In the genomic region with DNA sequence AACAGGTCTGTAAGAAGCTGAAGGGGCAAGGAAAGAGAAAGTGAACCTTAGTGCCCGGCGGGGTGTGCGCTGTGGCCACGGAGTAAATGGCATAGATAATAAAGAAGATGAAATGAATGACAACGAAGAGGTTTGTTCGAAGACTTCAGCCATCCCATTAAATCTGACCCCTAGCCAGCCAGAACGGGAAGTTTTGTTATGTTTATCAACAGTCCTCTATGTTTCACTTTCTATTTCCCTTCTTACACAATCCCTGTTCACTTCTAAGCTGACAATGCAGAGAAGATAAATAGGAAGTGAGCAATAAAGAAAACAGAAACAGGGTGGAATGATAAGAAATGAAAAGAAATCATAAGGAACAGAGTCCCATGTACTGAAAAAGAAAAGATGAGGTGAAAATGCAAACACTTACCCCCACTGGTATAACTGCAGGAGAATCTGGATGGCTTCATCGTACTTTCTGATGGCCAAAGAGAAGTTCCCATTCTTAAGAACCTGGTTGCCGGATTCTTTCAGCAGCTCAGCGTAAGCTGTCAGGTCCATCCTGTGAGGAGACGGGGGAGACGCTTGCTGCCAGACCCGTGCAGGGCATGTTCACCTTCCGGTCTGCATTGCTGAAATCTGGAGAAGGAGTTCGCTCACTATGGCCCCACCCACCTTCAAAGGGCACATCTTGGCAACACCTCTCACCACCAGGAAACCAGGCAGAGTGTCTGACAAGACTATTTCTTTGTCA, we compare ENCODE assay signal across 1 cellular context.
TF ChIP-seq lines count a peak whose summit lies in the region.

No MANE protein-coding gene starts in this region.

TF ChIP-seq in K562, 482 proteins besides CTCF, POLR2A, EP300 and RAD21 (continued from another document and continues in another):
- TF ChIP-seq, protein P1, sequence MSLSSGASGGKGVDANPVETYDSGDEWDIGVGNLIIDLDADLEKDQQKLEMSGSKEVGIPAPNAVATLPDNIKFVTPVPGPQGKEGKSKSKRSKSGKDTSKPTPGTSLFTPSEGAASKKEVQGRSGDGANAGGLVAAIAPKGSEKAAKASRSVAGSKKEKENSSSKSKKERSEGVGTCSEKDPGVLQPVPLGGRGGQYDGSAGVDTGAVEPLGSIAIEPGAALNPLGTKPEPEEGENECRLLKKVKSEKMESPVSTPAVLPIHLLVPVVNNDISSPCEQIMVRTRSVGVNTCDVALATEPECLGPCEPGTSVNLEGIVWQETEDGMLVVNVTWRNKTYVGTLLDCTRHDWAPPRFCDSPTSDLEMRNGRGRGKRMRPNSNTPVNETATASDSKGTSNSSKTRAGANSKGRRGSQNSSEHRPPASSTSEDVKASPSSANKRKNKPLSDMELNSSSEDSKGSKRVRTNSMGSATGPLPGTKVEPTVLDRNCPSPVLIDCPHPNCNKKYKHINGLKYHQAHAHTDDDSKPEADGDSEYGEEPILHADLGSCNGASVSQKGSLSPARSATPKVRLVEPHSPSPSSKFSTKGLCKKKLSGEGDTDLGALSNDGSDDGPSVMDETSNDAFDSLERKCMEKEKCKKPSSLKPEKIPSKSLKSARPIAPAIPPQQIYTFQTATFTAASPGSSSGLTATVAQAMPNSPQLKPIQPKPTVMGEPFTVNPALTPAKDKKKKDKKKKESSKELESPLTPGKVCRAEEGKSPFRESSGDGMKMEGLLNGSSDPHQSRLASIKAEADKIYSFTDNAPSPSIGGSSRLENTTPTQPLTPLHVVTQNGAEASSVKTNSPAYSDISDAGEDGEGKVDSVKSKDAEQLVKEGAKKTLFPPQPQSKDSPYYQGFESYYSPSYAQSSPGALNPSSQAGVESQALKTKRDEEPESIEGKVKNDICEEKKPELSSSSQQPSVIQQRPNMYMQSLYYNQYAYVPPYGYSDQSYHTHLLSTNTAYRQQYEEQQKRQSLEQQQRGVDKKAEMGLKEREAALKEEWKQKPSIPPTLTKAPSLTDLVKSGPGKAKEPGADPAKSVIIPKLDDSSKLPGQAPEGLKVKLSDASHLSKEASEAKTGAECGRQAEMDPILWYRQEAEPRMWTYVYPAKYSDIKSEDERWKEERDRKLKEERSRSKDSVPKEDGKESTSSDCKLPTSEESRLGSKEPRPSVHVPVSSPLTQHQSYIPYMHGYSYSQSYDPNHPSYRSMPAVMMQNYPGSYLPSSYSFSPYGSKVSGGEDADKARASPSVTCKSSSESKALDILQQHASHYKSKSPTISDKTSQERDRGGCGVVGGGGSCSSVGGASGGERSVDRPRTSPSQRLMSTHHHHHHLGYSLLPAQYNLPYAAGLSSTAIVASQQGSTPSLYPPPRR (CRISPR knock-in tag; IDR thresholded peaks at IDR 0.05; ENCODE audit: borderline replicate concordance) = no peak
- TF ChIP-seq ZNF347 (CRISPR knock-in tag; IDR thresholded peaks at IDR 0.05; ENCODE audit: low read depth) (no peak), ZNF76 (CRISPR knock-in tag; IDR thresholded peaks at IDR 0.05; ENCODE audit: borderline replicate concordance) (no peak), ZNF699 (CRISPR knock-in tag; IDR thresholded peaks at IDR 0.05; ENCODE audit: insufficient replicate concordance) (no peak), TAF15 (IDR thresholded peaks at IDR 0.05; ENCODE audit: low read depth, low read length) (no peak), ZNF445 (CRISPR knock-in tag; IDR thresholded peaks at IDR 0.05; ENCODE audit: low read depth) (no peak), HNRNPUL1 (IDR thresholded peaks at IDR 0.05; ENCODE audit: low read length) (no peak), SREBF1 (IDR thresholded peaks at IDR 0.05; ENCODE audit: borderline replicate concordance, low read depth, low read length) (no peak), ZNF175 (CRISPR knock-in tag; IDR thresholded peaks at IDR 0.05; ENCODE audit: low read depth) (peak; percentile 64; the same call in 1 of the 2 replicates), CREBBP (IDR thresholded peaks at IDR 0.05; ENCODE audit: low read depth, low read length) (no peak), ZNF778 (CRISPR knock-in tag; IDR thresholded peaks at IDR 0.05) (no peak), NUFIP1 (IDR thresholded peaks at IDR 0.05; ENCODE audit: partially characterized antibody) (no peak), ZNF253 (CRISPR knock-in tag; conservative IDR thresholded peaks at IDR 0.05) (no peak), SMAD1 (IDR thresholded peaks at IDR 0.05; ENCODE audit: low read depth, low read length, partially characterized antibody) (no peak), SRF (CRISPR knock-in tag; IDR thresholded peaks at IDR 0.05) (no peak), ZNF830 (CRISPR knock-in tag; IDR thresholded peaks at IDR 0.05) (no peak), TCF7 (IDR thresholded peaks at IDR 0.05; ENCODE audit: borderline replicate concordance) (no peak), CAMTA2 (CRISPR knock-in tag; conservative IDR thresholded peaks at IDR 0.05) (no peak), ELF2 (CRISPR knock-in tag; IDR thresholded peaks at IDR 0.05) (no peak), BCL6 (CRISPR knock-in tag; IDR thresholded peaks at IDR 0.05) (no peak; the same call in 1 of the 2 replicates), IFI16 (CRISPR knock-in tag; IDR thresholded peaks at IDR 0.05) (no peak), DPF2 (IDR thresholded peaks at IDR 0.05) (peak; percentile 84), HNRNPH1 (optimal IDR thresholded peaks at IDR 0.05; ENCODE audit: low read depth, low read length) (no peak), FOXA3 (CRISPR knock-in tag; conservative IDR thresholded peaks at IDR 0.05 in 1 of 2, IDR thresholded peaks at IDR 0.05 in 1 of 2) (peak in 1 of 2 experiments; percentile 66; a peak in 2 of 4 replicates), ZNF551 (CRISPR knock-in tag; IDR thresholded peaks at IDR 0.05) (no peak), CCNT2 (IDR thresholded peaks at IDR 0.05; ENCODE audit: borderline replicate concordance, extremely low read depth, insufficient read length, low read depth, low read length) (peak; percentile 50), NR1H2 (CRISPR knock-in tag; IDR thresholded peaks at IDR 0.05) (no peak), ZNF354B (CRISPR knock-in tag; IDR thresholded peaks at IDR 0.05) (no peak), ZNF217 (CRISPR knock-in tag; IDR thresholded peaks at IDR 0.05) (no peak)
- TF ChIP-seq, protein P2, sequence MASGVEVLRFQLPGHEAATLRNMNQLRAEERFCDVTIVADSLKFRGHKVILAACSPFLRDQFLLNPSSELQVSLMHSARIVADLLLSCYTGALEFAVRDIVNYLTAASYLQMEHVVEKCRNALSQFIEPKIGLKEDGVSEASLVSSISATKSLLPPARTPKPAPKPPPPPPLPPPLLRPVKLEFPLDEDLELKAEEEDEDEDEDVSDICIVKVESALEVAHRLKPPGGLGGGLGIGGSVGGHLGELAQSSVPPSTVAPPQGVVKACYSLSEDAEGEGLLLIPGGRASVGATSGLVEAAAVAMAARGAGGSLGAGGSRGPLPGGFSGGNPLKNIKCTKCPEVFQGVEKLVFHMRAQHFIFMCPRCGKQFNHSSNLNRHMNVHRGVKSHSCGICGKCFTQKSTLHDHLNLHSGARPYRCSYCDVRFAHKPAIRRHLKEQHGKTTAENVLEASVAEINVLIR (CRISPR knock-in tag; IDR thresholded peaks at IDR 0.05) = peak; percentile 11; the same call in 1 of the 2 replicates
- TF ChIP-seq, protein P3, sequence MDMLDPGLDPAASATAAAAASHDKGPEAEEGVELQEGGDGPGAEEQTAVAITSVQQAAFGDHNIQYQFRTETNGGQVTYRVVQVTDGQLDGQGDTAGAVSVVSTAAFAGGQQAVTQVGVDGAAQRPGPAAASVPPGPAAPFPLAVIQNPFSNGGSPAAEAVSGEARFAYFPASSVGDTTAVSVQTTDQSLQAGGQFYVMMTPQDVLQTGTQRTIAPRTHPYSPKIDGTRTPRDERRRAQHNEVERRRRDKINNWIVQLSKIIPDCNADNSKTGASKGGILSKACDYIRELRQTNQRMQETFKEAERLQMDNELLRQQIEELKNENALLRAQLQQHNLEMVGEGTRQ (CRISPR knock-in tag; IDR thresholded peaks at IDR 0.05) = no peak
- TF ChIP-seq, protein P4, sequence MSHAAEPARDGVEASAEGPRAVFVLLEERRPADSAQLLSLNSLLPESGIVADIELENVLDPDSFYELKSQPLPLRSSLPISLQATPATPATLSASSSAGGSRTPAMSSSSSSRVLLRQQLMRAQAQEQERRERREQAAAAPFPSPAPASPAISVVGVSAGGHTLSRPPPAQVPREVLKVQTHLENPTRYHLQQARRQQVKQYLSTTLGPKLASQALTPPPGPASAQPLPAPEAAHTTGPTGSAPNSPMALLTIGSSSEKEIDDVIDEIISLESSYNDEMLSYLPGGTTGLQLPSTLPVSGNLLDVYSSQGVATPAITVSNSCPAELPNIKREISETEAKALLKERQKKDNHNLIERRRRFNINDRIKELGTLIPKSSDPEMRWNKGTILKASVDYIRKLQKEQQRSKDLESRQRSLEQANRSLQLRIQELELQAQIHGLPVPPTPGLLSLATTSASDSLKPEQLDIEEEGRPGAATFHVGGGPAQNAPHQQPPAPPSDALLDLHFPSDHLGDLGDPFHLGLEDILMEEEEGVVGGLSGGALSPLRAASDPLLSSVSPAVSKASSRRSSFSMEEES (CRISPR knock-in tag; IDR thresholded peaks at IDR 0.05) = no peak
- TF ChIP-seq, protein P5, sequence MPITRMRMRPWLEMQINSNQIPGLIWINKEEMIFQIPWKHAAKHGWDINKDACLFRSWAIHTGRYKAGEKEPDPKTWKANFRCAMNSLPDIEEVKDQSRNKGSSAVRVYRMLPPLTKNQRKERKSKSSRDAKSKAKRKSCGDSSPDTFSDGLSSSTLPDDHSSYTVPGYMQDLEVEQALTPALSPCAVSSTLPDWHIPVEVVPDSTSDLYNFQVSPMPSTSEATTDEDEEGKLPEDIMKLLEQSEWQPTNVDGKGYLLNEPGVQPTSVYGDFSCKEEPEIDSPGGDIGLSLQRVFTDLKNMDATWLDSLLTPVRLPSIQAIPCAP (CRISPR knock-in tag; IDR thresholded peaks at IDR 0.05; ENCODE audit: borderline replicate concordance) = no peak
- TF ChIP-seq, protein P6, sequence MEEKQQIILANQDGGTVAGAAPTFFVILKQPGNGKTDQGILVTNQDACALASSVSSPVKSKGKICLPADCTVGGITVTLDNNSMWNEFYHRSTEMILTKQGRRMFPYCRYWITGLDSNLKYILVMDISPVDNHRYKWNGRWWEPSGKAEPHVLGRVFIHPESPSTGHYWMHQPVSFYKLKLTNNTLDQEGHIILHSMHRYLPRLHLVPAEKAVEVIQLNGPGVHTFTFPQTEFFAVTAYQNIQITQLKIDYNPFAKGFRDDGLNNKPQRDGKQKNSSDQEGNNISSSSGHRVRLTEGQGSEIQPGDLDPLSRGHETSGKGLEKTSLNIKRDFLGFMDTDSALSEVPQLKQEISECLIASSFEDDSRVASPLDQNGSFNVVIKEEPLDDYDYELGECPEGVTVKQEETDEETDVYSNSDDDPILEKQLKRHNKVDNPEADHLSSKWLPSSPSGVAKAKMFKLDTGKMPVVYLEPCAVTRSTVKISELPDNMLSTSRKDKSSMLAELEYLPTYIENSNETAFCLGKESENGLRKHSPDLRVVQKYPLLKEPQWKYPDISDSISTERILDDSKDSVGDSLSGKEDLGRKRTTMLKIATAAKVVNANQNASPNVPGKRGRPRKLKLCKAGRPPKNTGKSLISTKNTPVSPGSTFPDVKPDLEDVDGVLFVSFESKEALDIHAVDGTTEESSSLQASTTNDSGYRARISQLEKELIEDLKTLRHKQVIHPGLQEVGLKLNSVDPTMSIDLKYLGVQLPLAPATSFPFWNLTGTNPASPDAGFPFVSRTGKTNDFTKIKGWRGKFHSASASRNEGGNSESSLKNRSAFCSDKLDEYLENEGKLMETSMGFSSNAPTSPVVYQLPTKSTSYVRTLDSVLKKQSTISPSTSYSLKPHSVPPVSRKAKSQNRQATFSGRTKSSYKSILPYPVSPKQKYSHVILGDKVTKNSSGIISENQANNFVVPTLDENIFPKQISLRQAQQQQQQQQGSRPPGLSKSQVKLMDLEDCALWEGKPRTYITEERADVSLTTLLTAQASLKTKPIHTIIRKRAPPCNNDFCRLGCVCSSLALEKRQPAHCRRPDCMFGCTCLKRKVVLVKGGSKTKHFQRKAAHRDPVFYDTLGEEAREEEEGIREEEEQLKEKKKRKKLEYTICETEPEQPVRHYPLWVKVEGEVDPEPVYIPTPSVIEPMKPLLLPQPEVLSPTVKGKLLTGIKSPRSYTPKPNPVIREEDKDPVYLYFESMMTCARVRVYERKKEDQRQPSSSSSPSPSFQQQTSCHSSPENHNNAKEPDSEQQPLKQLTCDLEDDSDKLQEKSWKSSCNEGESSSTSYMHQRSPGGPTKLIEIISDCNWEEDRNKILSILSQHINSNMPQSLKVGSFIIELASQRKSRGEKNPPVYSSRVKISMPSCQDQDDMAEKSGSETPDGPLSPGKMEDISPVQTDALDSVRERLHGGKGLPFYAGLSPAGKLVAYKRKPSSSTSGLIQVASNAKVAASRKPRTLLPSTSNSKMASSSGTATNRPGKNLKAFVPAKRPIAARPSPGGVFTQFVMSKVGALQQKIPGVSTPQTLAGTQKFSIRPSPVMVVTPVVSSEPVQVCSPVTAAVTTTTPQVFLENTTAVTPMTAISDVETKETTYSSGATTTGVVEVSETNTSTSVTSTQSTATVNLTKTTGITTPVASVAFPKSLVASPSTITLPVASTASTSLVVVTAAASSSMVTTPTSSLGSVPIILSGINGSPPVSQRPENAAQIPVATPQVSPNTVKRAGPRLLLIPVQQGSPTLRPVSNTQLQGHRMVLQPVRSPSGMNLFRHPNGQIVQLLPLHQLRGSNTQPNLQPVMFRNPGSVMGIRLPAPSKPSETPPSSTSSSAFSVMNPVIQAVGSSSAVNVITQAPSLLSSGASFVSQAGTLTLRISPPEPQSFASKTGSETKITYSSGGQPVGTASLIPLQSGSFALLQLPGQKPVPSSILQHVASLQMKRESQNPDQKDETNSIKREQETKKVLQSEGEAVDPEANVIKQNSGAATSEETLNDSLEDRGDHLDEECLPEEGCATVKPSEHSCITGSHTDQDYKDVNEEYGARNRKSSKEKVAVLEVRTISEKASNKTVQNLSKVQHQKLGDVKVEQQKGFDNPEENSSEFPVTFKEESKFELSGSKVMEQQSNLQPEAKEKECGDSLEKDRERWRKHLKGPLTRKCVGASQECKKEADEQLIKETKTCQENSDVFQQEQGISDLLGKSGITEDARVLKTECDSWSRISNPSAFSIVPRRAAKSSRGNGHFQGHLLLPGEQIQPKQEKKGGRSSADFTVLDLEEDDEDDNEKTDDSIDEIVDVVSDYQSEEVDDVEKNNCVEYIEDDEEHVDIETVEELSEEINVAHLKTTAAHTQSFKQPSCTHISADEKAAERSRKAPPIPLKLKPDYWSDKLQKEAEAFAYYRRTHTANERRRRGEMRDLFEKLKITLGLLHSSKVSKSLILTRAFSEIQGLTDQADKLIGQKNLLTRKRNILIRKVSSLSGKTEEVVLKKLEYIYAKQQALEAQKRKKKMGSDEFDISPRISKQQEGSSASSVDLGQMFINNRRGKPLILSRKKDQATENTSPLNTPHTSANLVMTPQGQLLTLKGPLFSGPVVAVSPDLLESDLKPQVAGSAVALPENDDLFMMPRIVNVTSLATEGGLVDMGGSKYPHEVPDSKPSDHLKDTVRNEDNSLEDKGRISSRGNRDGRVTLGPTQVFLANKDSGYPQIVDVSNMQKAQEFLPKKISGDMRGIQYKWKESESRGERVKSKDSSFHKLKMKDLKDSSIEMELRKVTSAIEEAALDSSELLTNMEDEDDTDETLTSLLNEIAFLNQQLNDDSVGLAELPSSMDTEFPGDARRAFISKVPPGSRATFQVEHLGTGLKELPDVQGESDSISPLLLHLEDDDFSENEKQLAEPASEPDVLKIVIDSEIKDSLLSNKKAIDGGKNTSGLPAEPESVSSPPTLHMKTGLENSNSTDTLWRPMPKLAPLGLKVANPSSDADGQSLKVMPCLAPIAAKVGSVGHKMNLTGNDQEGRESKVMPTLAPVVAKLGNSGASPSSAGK (IDR thresholded peaks at IDR 0.05) = no peak; the same call in 1 of the 2 replicates
- TF ChIP-seq, protein P7, sequence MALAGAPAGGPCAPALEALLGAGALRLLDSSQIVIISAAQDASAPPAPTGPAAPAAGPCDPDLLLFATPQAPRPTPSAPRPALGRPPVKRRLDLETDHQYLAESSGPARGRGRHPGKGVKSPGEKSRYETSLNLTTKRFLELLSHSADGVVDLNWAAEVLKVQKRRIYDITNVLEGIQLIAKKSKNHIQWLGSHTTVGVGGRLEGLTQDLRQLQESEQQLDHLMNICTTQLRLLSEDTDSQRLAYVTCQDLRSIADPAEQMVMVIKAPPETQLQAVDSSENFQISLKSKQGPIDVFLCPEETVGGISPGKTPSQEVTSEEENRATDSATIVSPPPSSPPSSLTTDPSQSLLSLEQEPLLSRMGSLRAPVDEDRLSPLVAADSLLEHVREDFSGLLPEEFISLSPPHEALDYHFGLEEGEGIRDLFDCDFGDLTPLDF (CRISPR knock-in tag; IDR thresholded peaks at IDR 0.05) = no peak
